ENCODE assay signal across 8 cellular contexts in genomic region chr1:161119379-161120061, GRCh38. TPM values are rescaled to one million over a fixed set of nuclear protein-coding genes. Genes with fewer than 3 reads are reported as not detected.
DNase-seq lines count a peak whose midpoint lies in the region; ATAC-seq and TF ChIP-seq lines count a peak whose summit lies in the region.

No MANE protein-coding gene starts in this region.

- H3K36me3 Mint-ChIP-seq in activated B cell treated with CpG ODN at 0.5 μM for 24 hours (ENCODE audit: low read depth), result peaks cover 63% of the 10 kb centered on the region
- peaks cover 15% of the 10 kb centered on the region for H3K36me3 Mint-ChIP-seq in mesothelial cell of epicardium

- H3K4me3 ChIP-seq in A673 (ENCODE audit: low read depth, low read length, poor library complexity, severe bottlenecking) (peak overlapping the region; percentile 86), stomach (peak overlapping the region in 3 of 4 donors; percentile 95 to 100 (median 99))

- H3K36me3 ChIP-seq in A673 (ENCODE audit: insufficient read depth, low read length, poor library complexity, severe bottlenecking), result peaks cover 49% of the 10 kb centered on the region
- H3K36me3 ChIP-seq in KOPT-K1 (ENCODE audit: insufficient read depth, low read length), result peaks cover 66% of the 10 kb centered on the region
- H3K36me3 ChIP-seq in stomach, result peaks cover 45 to 54% (median 50%) of the 10 kb centered on the region in 4 donors

- CTCF ChIA-PET in A673 (lab: Charles Lee) (interaction anchor here (0.5 to 0.7 kb wide), 2 partner anchors 22 to 84 kb away, joined by 3 to 8 read pairs; no protein-coding TSS in a partner anchor), activated B cell treated with CpG ODN at 0.5 μM for 24 hours (lab: Charles Lee) (no interaction called here)

- intact Hi-C loops in A673 (cut with micrococcal nuclease; ENCODE audit: unreplicated experiment), result no loop called here
- intact Hi-C loops in activated B cell treated with CpG ODN at 0.5 μM for 24 hours (cut with micrococcal nuclease), result loop anchor here (2.0 kb wide), 2 partner anchors 39 to 75 kb away; partner anchors contain the start of genes USF1 and USP21
- intact Hi-C loops in stomach (cut with DNase I; ENCODE audit: low total_unique reads), result no loop called here

- H3K27me3 ChIP-seq in A673 (replicated peaks; ENCODE audit: insufficient read depth, low read depth, low read length, poor library complexity) (no peaks in the 10 kb centered on the region), stomach (no peaks in the 10 kb centered on the region)

- ATAC-seq in GM18909 (IDR thresholded peaks at IDR 0.05; ENCODE audit: poor library complexity, unreplicated experiment), result peak; percentile 38
- peak; percentile 51 for ATAC-seq in activated B cell treated with CpG ODN at 0.5 μM for 24 hours (ENCODE audit: low read depth)
- no peak for ATAC-seq in GM19397 (IDR thresholded peaks at IDR 0.05; ENCODE audit: unreplicated experiment)

- no peak for TF ChIP-seq POLR2A in stomach (IDR thresholded peaks at IDR 0.05)

- no peaks in the 10 kb centered on the region for H3K9me3 ChIP-seq in A673 (ENCODE audit: low read depth, low read length, poor library complexity, severe bottlenecking)
- H3K9me3 ChIP-seq in KOPT-K1 (ENCODE audit: insufficient read depth, low read length, poor library complexity, severe bottlenecking), result no peaks in the 10 kb centered on the region
- H3K9me3 ChIP-seq in stomach, result no peaks in the 10 kb centered on the region

- BruUV-seq in A673 (replicated peaks; lab: Mats Ljungman, UMichigan), result no TSS peak

- peak overlapping the region; percentile 92 for H3K4me3 Mint-ChIP-seq in activated B cell treated with CpG ODN at 0.5 μM for 24 hours
- H3K4me3 Mint-ChIP-seq in mesothelial cell of epicardium, result peak overlapping the region; percentile 95

- TF ChIP-seq EP300 in stomach (IDR thresholded peaks at IDR 0.05), result no peak

- TF ChIP-seq CTCF in A673 (conservative IDR thresholded peaks at IDR 0.05; ENCODE audit: low read depth, low read length) (peak; percentile 57), activated B cell treated with CpG ODN at 0.5 μM for 24 hours (IDR thresholded peaks at IDR 0.05) (no peak), mesothelial cell of epicardium (IDR thresholded peaks at IDR 0.05; ENCODE audit: unreplicated experiment) (peak; percentile 28), stomach (IDR thresholded peaks at IDR 0.05) (peak in 4 of 7 experiments; percentile 7 to 28 (median 14))

- no peaks in the 10 kb centered on the region for H3K9me3 Mint-ChIP-seq in activated B cell treated with CpG ODN at 0.5 μM for 24 hours
- H3K9me3 Mint-ChIP-seq in mesothelial cell of epicardium, result no peaks in the 10 kb centered on the region

- H3K27ac ChIP-seq in A673 (ENCODE audit: low read depth, low read length, poor library complexity, severe bottlenecking) (peak overlapping the region; percentile 93), KOPT-K1 (ENCODE audit: low read depth, low read length, poor library complexity, severe bottlenecking) (peak overlapping the region; percentile 85), stomach (peak overlapping the region; percentile 49 to 98 (median 96))

- peak overlapping the region; percentile 89 for H3K27ac Mint-ChIP-seq in activated B cell treated with CpG ODN at 0.5 μM for 24 hours
- H3K27ac Mint-ChIP-seq in mesothelial cell of epicardium, result peak overlapping the region; percentile 97

- POLR2A ChIA-PET in A673 (lab: Charles Lee; ENCODE audit: low non-redundant PET) (no interaction called here), activated B cell treated with CpG ODN at 0.5 μM for 24 hours (lab: Charles Lee) (interaction anchor here (0.6 to 3.7 kb wide), 3 partner anchors 13 to 186 kb away, joined by 4 to 43 read pairs (median 31); partner anchors contain the start of genes DEDD and KLHDC9)

- H3K4me1 Mint-ChIP-seq in activated B cell treated with CpG ODN at 0.5 μM for 24 hours (peaks cover 73% of the 10 kb centered on the region), mesothelial cell of epicardium (peaks cover 21% of the 10 kb centered on the region)

- H3K27me3 Mint-ChIP-seq in activated B cell treated with CpG ODN at 0.5 μM for 24 hours (no peaks in the 10 kb centered on the region), mesothelial cell of epicardium (ENCODE audit: low read depth) (no peaks in the 10 kb centered on the region)

- WGBS in stomach, 5 donors, result 35 to 43% (median 40%) methylated on average over 4 of the region's 4 CpGs

- DNase-seq in A673 (ENCODE audit: low spot score), result peak; percentile 72
- no peak for DNase-seq in activated B cell treated with CpG ODN at 0.5 μM for 24 hours
- peak; percentile 77 for DNase-seq in dermis blood vessel endothelial cell
- DNase-seq in mesothelial cell of epicardium (ENCODE audit: low spot score in 2 of 2, unreplicated experiment in 2 of 2), result no peak
- DNase-seq in stomach, result no peak

- H3K4me1 ChIP-seq in A673 (ENCODE audit: insufficient read depth, low read length, poor library complexity, severe bottlenecking) (peaks cover 12% of the 10 kb centered on the region), stomach (peaks cover 39 to 68% (median 55%) of the 10 kb centered on the region in 4 donors)

RNA-seq across cellular contexts. Expression of gene NIT1, which starts 1.6 kb away (rescaled TPM):
- total RNA-seq in A673 (2021) (29.3 and 40.3 TPM in 2 replicates), activated B cell treated with CpG ODN at 0.5 μM for 24 hours (40.5 and 43.9 TPM in 2 replicates), dermis blood vessel endothelial cell (11.6 and 17.5 TPM in 2 replicates), mesothelial cell of epicardium (35.3 to 37.7 TPM (median 35.9 TPM) in 3 replicates), stomach (10 to 100 TPM in 4 of 5 donors, 1 to 10 TPM in 1; 8.8 to 77.9 (median 20.9) TPM)
- 10 to 100 TPM; 20.0 to 34.2 (median 27.3) TPM for polyA plus RNA-seq in stomach

RNA-seq across cellular contexts. Expression of gene PFDN2, which starts 1.7 kb away (rescaled TPM):
- total RNA-seq in A673 (2021) (131 and 133 TPM in 2 replicates), activated B cell treated with CpG ODN at 0.5 μM for 24 hours (43.8 and 67.9 TPM in 2 replicates), dermis blood vessel endothelial cell (30.2 and 42.7 TPM in 2 replicates), mesothelial cell of epicardium (49.7 to 53.2 TPM (median 50.8 TPM) in 3 replicates), stomach (10 to 100 TPM in 3 of 5 donors, not detected in 2; 11.6 to 21.3 (median 19.3) TPM)
- polyA plus RNA-seq in stomach, result 100 to 1,000 TPM in 2 of 3 donors, 10 to 100 TPM in 1; 97.5 to 166 (median 122) TPM

RNA-seq across cellular contexts. Expression of gene DEDD, which starts 12.9 kb away (rescaled TPM):
- total RNA-seq in A673 (2021), result 53.0 and 54.6 TPM in 2 replicates
- 39.5 and 40.5 TPM in 2 replicates for total RNA-seq in activated B cell treated with CpG ODN at 0.5 μM for 24 hours
- total RNA-seq in dermis blood vessel endothelial cell, result 39.1 and 64.8 TPM in 2 replicates
- total RNA-seq in mesothelial cell of epicardium, result 43.7 to 45.0 TPM (median 44.4 TPM) in 3 replicates
- total RNA-seq in stomach, result 10 to 100 TPM in 3 of 5 donors, 1 to 10 TPM in 2; 2.3 to 35.9 (median 14.3) TPM
- 10 to 100 TPM; 16.5 to 31.9 (median 18.6) TPM for polyA plus RNA-seq in stomach

RNA-seq across cellular contexts. Expression of gene KLHDC9, which starts 21.4 kb away (rescaled TPM):
- total RNA-seq in A673 (2021) (1.7 and 4.8 TPM in 2 replicates), activated B cell treated with CpG ODN at 0.5 μM for 24 hours (2.9 and 3.6 TPM in 2 replicates), dermis blood vessel endothelial cell (0.93 and 1.5 TPM in 2 replicates), mesothelial cell of epicardium (4.2 to 5.4 TPM (median 5.4 TPM) in 3 replicates), stomach (10 to 100 TPM in 1 of 5 donors, 1 to 10 TPM in 4; 1.3 to 41.4 (median 2.4) TPM)
- 1 to 10 TPM; 4.7 to 6.3 (median 5.3) TPM for polyA plus RNA-seq in stomach

RNA-seq across cellular contexts. Expression of gene NECTIN4, which starts 30.2 kb away (rescaled TPM):
- total RNA-seq in A673 (2021) (not detected in 2 replicates), activated B cell treated with CpG ODN at 0.5 μM for 24 hours (not detected in 2 replicates), dermis blood vessel endothelial cell (0.17 and 0.28 TPM in 2 replicates), mesothelial cell of epicardium (29.9 to 31.5 TPM (median 30.6 TPM) in 3 replicates), stomach (10 to 100 TPM in 2 of 5 donors, 1 to 10 TPM in 3; 2.0 to 20.3 (median 7.0) TPM)
- 10 to 100 TPM in 1 of 3 donors, 1 to 10 TPM in 2; 1.7 to 14.2 (median 2.6) TPM for polyA plus RNA-seq in stomach

Comparison
In these comparisons a context has a peak if more than half of its experiments do, and no peak if none do; other contexts are left out.
1. DNase-seq: peak in A673 (single experiment) and dermis blood vessel endothelial cell (single experiment); none in activated B cell treated with CpG ODN at 0.5 μM for 24 hours (single experiment), mesothelial cell of epicardium (0 of 2) and stomach (single experiment).
2. Peak in every context shown above with its lines, with median percentiles within 50 percentile points of each other: H3K27ac ChIP-seq.